In genomic region chr12:54017845-54018607, GRCh38 we compare ENCODE assay signal across 8 cellular contexts. TPM values are rescaled to one million over a fixed set of nuclear protein-coding genes. Genes with fewer than 3 reads are reported as not detected.
A peak's percentile ranks its signal among the peaks of the same experiment; 100 is the strongest.
DNase-seq lines count a peak whose midpoint lies in the region; ATAC-seq and TF ChIP-seq lines count a peak whose summit lies in the region.

No MANE protein-coding gene starts in this region.

- peak overlapping the region; percentile 99 for H3K18ac ChIP-seq in mesenchymal stem cell (ENCODE audit: low read depth in 1 of 2, low read length in 2 of 2)

- H3K4me3 ChIP-seq in AG10803 (ENCODE audit: low read length) (peak overlapping the region; percentile 98), ectodermal cell (ENCODE audit: insufficient read depth, low read depth, low read length) (peak overlapping the region; percentile 25), mesenchymal stem cell (ENCODE audit: insufficient read depth in 1 of 2, low read depth in 1 of 2, low read length in 2 of 2) (peak overlapping the region; percentile 54 to 91)

- peak overlapping the region; percentile 90 for H2BK5ac ChIP-seq in mesenchymal stem cell (ENCODE audit: low read depth, low read length, poor library complexity, severe bottlenecking)

- no peak for TF ChIP-seq CTCF in AG10803 (conservative IDR thresholded peaks at IDR 0.05; ENCODE audit: low read length)

- H2AK5ac ChIP-seq in mesenchymal stem cell (ENCODE audit: low read length, severe bottlenecking): peak overlapping the region; percentile 49

- peak overlapping the region; percentile 96 for H3K9ac ChIP-seq in mesenchymal stem cell (ENCODE audit: low read length)

- H3K36me3 ChIP-seq in ectodermal cell (ENCODE audit: control insufficient read depth, insufficient read depth, low read length): no peaks in the 10 kb centered on the region
- no peaks in the 10 kb centered on the region for H3K36me3 ChIP-seq in mesenchymal stem cell (ENCODE audit: control insufficient read depth in 1 of 2, insufficient read depth in 2 of 2, low read depth in 1 of 2, low read length in 2 of 2)

- peak overlapping the region; percentile 100 for H4K91ac ChIP-seq in mesenchymal stem cell (ENCODE audit: low read length)

- ATAC-seq in GM18909 (IDR thresholded peaks at IDR 0.05; ENCODE audit: poor library complexity, unreplicated experiment): peak; percentile 78
- peak; percentile 66 for ATAC-seq in HG03139 (IDR thresholded peaks at IDR 0.05; ENCODE audit: unreplicated experiment)

- peak overlapping the region; percentile 3 for H2AFZ ChIP-seq in mesenchymal stem cell (ENCODE audit: low read depth, low read length)

- H2BK15ac ChIP-seq in mesenchymal stem cell (ENCODE audit: low read depth, poor library complexity, severe bottlenecking): peak overlapping the region; percentile 92

- H3K4ac ChIP-seq in mesenchymal stem cell (ENCODE audit: low read depth in 1 of 2, low read length in 2 of 2): peak overlapping the region; percentile 87 to 99

- peak overlapping the region; percentile 90 for H4K8ac ChIP-seq in mesenchymal stem cell (ENCODE audit: low read length)

- H3K14ac ChIP-seq in mesenchymal stem cell (ENCODE audit: low read length in 2 of 2): peak overlapping the region in 1 of 2 experiments; percentile 75

- DNase-seq in AG10803 (ENCODE audit: low read depth) (peak; percentile 97), NCI-H446 treated with DMSO at 0.1 percent for 48 hours (lab: John Stamatoyannopoulos, UW) (peak; percentile 94), mesenchymal stem cell (peak; percentile 96)
- DNase-seq in activated CD4-positive, alpha-beta T cell treated with anti-CD3 and anti-CD28 coated beads, Interleukin-2, amount 50 U/mL, for 1 hour: peak; percentile 58
- DNase-seq in stimulated activated CD8-positive, alpha-beta memory T cell treated with anti-CD3 and anti-CD28 coated beads, Interleukin-15, amount 100 ng/mL, for 4 hours (ENCODE audit: low read depth in 2 of 2): peak; percentile 63 to 64

- H3K4me1 ChIP-seq in ectodermal cell (ENCODE audit: control insufficient read depth, insufficient read depth, low read length) (peaks cover 10% of the 10 kb centered on the region), mesenchymal stem cell (ENCODE audit: control insufficient read depth, insufficient read depth, low read depth, low read length) (peaks cover 29% of the 10 kb centered on the region)

- H3K79me1 ChIP-seq in mesenchymal stem cell (replicated peaks; ENCODE audit: low read length, poor library complexity, severe bottlenecking): no peaks in the 10 kb centered on the region

- H3K27me3 ChIP-seq in ectodermal cell (ENCODE audit: control insufficient read depth, insufficient read depth, low read length, poor library complexity, severe bottlenecking): peaks cover 100% of the 10 kb centered on the region
- no peaks in the 10 kb centered on the region for H3K27me3 ChIP-seq in mesenchymal stem cell (ENCODE audit: control insufficient read depth in 1 of 2, insufficient read depth in 1 of 2, low read length in 2 of 2)

- peak overlapping the region; percentile 96 for H2BK120ac ChIP-seq in mesenchymal stem cell (ENCODE audit: low read depth, low read length)

- H3K23ac ChIP-seq in mesenchymal stem cell (ENCODE audit: low read length in 2 of 2): peak overlapping the region; percentile 56 to 63

- peak overlapping the region; percentile 93 for H3K4me2 ChIP-seq in mesenchymal stem cell (ENCODE audit: low read length, poor library complexity, severe bottlenecking)

- H3K9me3 ChIP-seq in ectodermal cell (ENCODE audit: control insufficient read depth, low read length) (no peaks in the 10 kb centered on the region), mesenchymal stem cell (ENCODE audit: control insufficient read depth, low read length) (no peaks in the 10 kb centered on the region)

- no peak overlapping the region for H3K27ac ChIP-seq in ectodermal cell (ENCODE audit: insufficient read depth, low read depth, low read length, poor library complexity, severe bottlenecking)
- peak overlapping the region; percentile 98 for H3K27ac ChIP-seq in mesenchymal stem cell (ENCODE audit: low read length, poor library complexity, severe bottlenecking)

- 2 to 3% methylated on average over 41 of the region's 41 CpGs for WGBS in ectodermal cell, 2 experiments
- WGBS in mesenchymal stem cell: 2% methylated on average over 36 of the region's 41 CpGs

- H2BK12ac ChIP-seq in mesenchymal stem cell (ENCODE audit: low read length in 2 of 2): peak overlapping the region; percentile 50 to 69

RNA-seq across cellular contexts. Expression of gene HOXC8, which starts 9.2 kb away (rescaled TPM):
- 0.28 TPM for polyA plus RNA-seq in ectodermal cell (2013, experiment 1 of 4)
- polyA plus RNA-seq in ectodermal cell (2013, experiment 2 of 4): 0.16 TPM
- 0.96 TPM for polyA plus RNA-seq in ectodermal cell (2013, experiment 3 of 4)
- polyA plus RNA-seq in ectodermal cell (2013, experiment 4 of 4): 0.57 TPM
- polyA plus RNA-seq in mesenchymal stem cell (2013, experiment 1 of 2): 66.4 TPM
- 67.1 TPM for polyA plus RNA-seq in mesenchymal stem cell (2013, experiment 2 of 2)

RNA-seq across cellular contexts. Expression of gene HOXC6, which starts 10.2 kb away (rescaled TPM):
- polyA plus RNA-seq in ectodermal cell (2013, experiment 1 of 4): 0.76 TPM
- 0.60 TPM for polyA plus RNA-seq in ectodermal cell (2013, experiment 2 of 4)
- polyA plus RNA-seq in ectodermal cell (2013, experiment 3 of 4): 2.3 TPM
- 1.8 TPM for polyA plus RNA-seq in ectodermal cell (2013, experiment 4 of 4)
- 49.1 TPM for polyA plus RNA-seq in mesenchymal stem cell (2013, experiment 1 of 2)
- 49.1 TPM for polyA plus RNA-seq in mesenchymal stem cell (2013, experiment 2 of 2)

RNA-seq across cellular contexts. Expression of gene HOXC5, which starts 14.8 kb away (rescaled TPM):
- 0.24 TPM for polyA plus RNA-seq in ectodermal cell (2013, experiment 1 of 4)
- not detected for polyA plus RNA-seq in ectodermal cell (2013, experiment 2 of 4)
- 0.53 TPM for polyA plus RNA-seq in ectodermal cell (2013, experiment 3 of 4)
- 0.12 TPM for polyA plus RNA-seq in ectodermal cell (2013, experiment 4 of 4)
- polyA plus RNA-seq in mesenchymal stem cell (2013, experiment 1 of 2): 0.30 TPM
- polyA plus RNA-seq in mesenchymal stem cell (2013, experiment 2 of 2): 0.27 TPM

RNA-seq across cellular contexts. Expression of gene HOXC9, which starts 18.1 kb away (rescaled TPM):
- not detected for polyA plus RNA-seq in ectodermal cell (2013, experiment 1 of 4)
- not detected for polyA plus RNA-seq in ectodermal cell (2013, experiment 2 of 4)
- 0.37 TPM for polyA plus RNA-seq in ectodermal cell (2013, experiment 3 of 4)
- polyA plus RNA-seq in ectodermal cell (2013, experiment 4 of 4): 0.32 TPM
- polyA plus RNA-seq in mesenchymal stem cell (2013, experiment 1 of 2): 18.0 TPM
- 18.5 TPM for polyA plus RNA-seq in mesenchymal stem cell (2013, experiment 2 of 2)

RNA-seq across cellular contexts. Expression of gene HOXC10, which starts 33.1 kb away (rescaled TPM):
- not detected for polyA plus RNA-seq in ectodermal cell (2013, experiment 1 of 4)
- not detected for polyA plus RNA-seq in ectodermal cell (2013, experiment 2 of 4)
- polyA plus RNA-seq in ectodermal cell (2013, experiment 3 of 4): not detected
- polyA plus RNA-seq in ectodermal cell (2013, experiment 4 of 4): 0.16 TPM
- 8.9 TPM for polyA plus RNA-seq in mesenchymal stem cell (2013, experiment 1 of 2)
- polyA plus RNA-seq in mesenchymal stem cell (2013, experiment 2 of 2): 9.4 TPM

Comparison
In these comparisons a context has a peak if more than half of its experiments do, and no peak if none do; other contexts are left out.
1. H3K4me3 ChIP-seq: peak in every context shown above with its lines; median percentile 98 in AG10803; 72 in mesenchymal stem cell; 25 in ectodermal cell.